In genomic region chr5:1092122-1092521, GRCh38 we compare ENCODE assay signal across 22 cellular contexts.
"Had no signal": no experiment of that assay in that cellular context is flagged by ENCODE, and none has a peak within 500 bp of the region (broad histone marks: within the 10 kb centered on the region; RNA-seq: fewer than 3 reads in every experiment).

No MANE protein-coding gene starts in this region.

- H3K9me3 ChIP-seq: lower lobe of right lung, ovary, testis, tibial artery had no signal

- H3K4me1 ChIP-seq: lower lobe of right lung, tibial artery had no signal

- H3K27ac Mint-ChIP-seq: type B pancreatic cell had no signal

- H3K27me3 ChIP-seq: ovary, testis, tibial artery had no signal

- H3K27me3 Mint-ChIP-seq: effector memory CD8-positive, alpha-beta T cell; naive thymus-derived CD8-positive, alpha-beta T cell; type B pancreatic cell had no signal

- H3K9me3 Mint-ChIP-seq: effector memory CD8-positive, alpha-beta T cell; naive thymus-derived CD8-positive, alpha-beta T cell; type B pancreatic cell had no signal

- ATAC-seq: effector memory CD8-positive, alpha-beta T cell; left lobe of liver; lower lobe of right lung; naive thymus-derived CD8-positive, alpha-beta T cell; sciatic nerve had no signal

- H3K36me3 ChIP-seq: ovary had no signal

- H3K4me3 ChIP-seq: lower lobe of right lung, ovary, smooth muscle cell, testis, tibial artery had no signal

- H3K4me3 Mint-ChIP-seq: effector memory CD8-positive, alpha-beta T cell; naive thymus-derived CD8-positive, alpha-beta T cell; type B pancreatic cell had no signal

- H3K4me2 ChIP-seq: smooth muscle cell had no signal

- H3K27ac ChIP-seq: lower lobe of right lung, ovary, testis, tibial artery had no signal

- DNase-seq: cerebellar nuclear complex; cortex of kidney; effector memory CD8-positive, alpha-beta T cell; erythroblast; kidney; lower lobe of right lung; naive thymus-derived CD8-positive, alpha-beta T cell; occipital lobe; ovary; retina; stimulated activated CD4-positive, alpha-beta T cell treated with anti-CD3 and anti-CD28 coated beads, Interleukin-12 subunit alpha, Interleukin-12 subunit beta, amount 100 ng/mL, for 4 hours; stimulated activated CD4-positive, alpha-beta T cell treated with anti-CD3 and anti-CD28 coated beads, Interleukin-1b, Interleukin-23, amount 100 ng/mL, for 48 hours; stimulated activated CD4-positive, alpha-beta T cell treated with anti-CD3 and anti-CD28 coated beads, Interleukin-4, amount 100 ng/mL, for 1 hour; stimulated activated CD8-positive, alpha-beta memory T cell treated with anti-CD3 and anti-CD28 coated beads, Interleukin-4, amount 100 ng/mL, for 48 hours; stimulated activated naive CD4-positive, alpha-beta T cell treated with Interleukin-2 at 50 U/mL for 16 hours; substantia nigra; testis; tibial artery had no signal
